In genomic region chr9:98161851-98162250, GRCh38 we compare ENCODE assay signal across 19 cellular contexts.
"Had no signal": no experiment of that assay in that cellular context is flagged by ENCODE, and none has a peak within 500 bp of the region (broad histone marks: within the 10 kb centered on the region; RNA-seq: fewer than 3 reads in every experiment).

No MANE protein-coding gene starts in this region.

- H3K27me3 ChIP-seq: foreskin keratinocyte, right atrium auricular region, stomach, upper lobe of right lung, vagina had no signal

- H3K4me3 ChIP-seq: lung, right atrium auricular region, stomach, tibial artery, upper lobe of right lung, vagina had no signal

- DNase-seq: effector memory CD8-positive, alpha-beta T cell; immature natural killer cell; kidney; left cardiac atrium; left ventricle myocardium superior; mesenchymal stem cell; naive B cell; small intestine; stimulated activated CD4-positive, alpha-beta T cell treated with anti-CD3 and anti-CD28 coated beads, Interleukin-12 subunit alpha, Interleukin-12 subunit beta, amount 100 ng/mL, for 4 hours; stimulated activated naive CD4-positive, alpha-beta T cell; stomach; substantia nigra; tibial artery had no signal

- FAIRE-seq: colon, kidney, small intestine had no signal

- H3K36me3 ChIP-seq: right atrium auricular region, tibial artery, upper lobe of right lung, vagina had no signal

- ATAC-seq: effector memory CD8-positive, alpha-beta T cell; left cardiac atrium; left ventricle myocardium superior; upper lobe of right lung had no signal

- H3K27ac ChIP-seq: foreskin keratinocyte, right atrium auricular region, stomach, tibial artery, upper lobe of right lung, vagina had no signal

- H3K9me3 ChIP-seq: right atrium auricular region, stomach, tibial artery, upper lobe of right lung, vagina had no signal

- H3K4me1 ChIP-seq: right atrium auricular region, tibial artery had no signal
